Comparison of ENCODE assay signal across 28 cellular contexts in the genomic region with DNA sequence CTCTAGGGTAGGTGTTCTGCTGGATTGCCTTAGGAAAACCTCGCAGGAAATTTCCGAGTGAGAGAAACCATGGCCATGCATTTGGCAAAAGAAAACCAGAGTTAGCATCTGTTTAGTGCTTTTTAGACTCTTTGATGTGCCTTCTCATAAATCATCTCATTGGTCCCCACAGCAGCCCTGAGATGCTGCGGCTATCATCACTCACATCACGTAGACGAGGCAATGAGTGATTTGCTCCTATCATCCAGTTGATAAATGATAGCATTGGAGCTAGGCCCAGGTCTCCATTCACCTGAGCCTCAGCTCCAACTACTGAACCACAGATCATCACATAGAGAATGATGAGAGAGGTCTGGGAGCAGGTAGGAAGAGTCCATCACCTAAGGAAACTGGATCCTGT.
A peak's percentile ranks its signal among the peaks of the same experiment; 100 is the strongest.
DNase-seq lines count a peak whose midpoint lies in the region; FAIRE-seq and TF ChIP-seq lines count a peak whose summit lies in the region.
"Had no signal": no experiment of that assay in that cellular context is flagged by ENCODE, and none has a peak within 500 bp of the region (broad histone marks: within the 10 kb centered on the region; RNA-seq: fewer than 3 reads in every experiment).

No MANE protein-coding gene starts in this region.

- H3K9me3 Mint-ChIP-seq in brain: peaks cover 0 to 3% (median 2%) of the 10 kb centered on the region in 5 experiments
- H3K9me3 Mint-ChIP-seq: CD4-positive, alpha-beta T cell; CD8-positive, alpha-beta T cell had no signal

- H3K4me1 Mint-ChIP-seq in brain: peaks cover 29% of the 10 kb centered on the region
- H3K4me1 Mint-ChIP-seq: B cell had no signal

- no peak for FAIRE-seq in D721Med (lab: Jason Lieb, UNC)
- FAIRE-seq: A549, GM12878, GM12892, GM18507 had no signal

- H3K4me3 Mint-ChIP-seq in brain: no peak overlapping the region
- H3K4me3 Mint-ChIP-seq: B cell; CD4-positive, alpha-beta T cell; CD8-positive, alpha-beta T cell had no signal

- DNase-seq in dorsolateral prefrontal cortex (no peak), superior temporal gyrus (ENCODE audit: extremely low spot score) (peak; percentile 26), medulla oblongata (ENCODE audit: extremely low spot score) (no peak), NCI-H2029 (lab: John Stamatoyannopoulos, UW) (no peak), D721Med (ENCODE audit: insufficient read length, low spot score) (no peak), T1000 (lab: John Stamatoyannopoulos, UW) (no peak)
- DNase-seq: AML-193; Caco-2; Calu3; CD4-positive, alpha-beta T cell; CD8-positive, alpha-beta T cell; DMS 273 treated with DMSO at 0.1 percent for 48 hours; DMS153; DMS53; DMS79; DND-41; EL; GDM1 had no signal

- intact Hi-C loops in dorsolateral prefrontal cortex (cut with DNase I): no loop called here

- H3K36me3 Mint-ChIP-seq in brain: no peaks in the 10 kb centered on the region
- H3K36me3 Mint-ChIP-seq: CD8-positive, alpha-beta T cell had no signal

- no peaks in the 10 kb centered on the region for H3K27me3 ChIP-seq in dorsolateral prefrontal cortex
- H3K27me3 ChIP-seq: BLaER1 treated with 17β-estradiol and CSF1 and Interleukin-3, amounts not matched to agents 10 nM and 100 nM had no signal

- no peak overlapping the region for H3K4me3 ChIP-seq in dorsolateral prefrontal cortex
- H3K4me3 ChIP-seq: A549; BLaER1 treated with 17β-estradiol and CSF1 and Interleukin-3, amounts not matched to agents 10 nM and 100 nM; GM12878 had no signal

- H3K27ac ChIP-seq in angular gyrus (ENCODE audit: low read depth, low read length): peak overlapping the region; percentile 75
- H3K27ac ChIP-seq in dorsolateral prefrontal cortex: peak overlapping the region in 56 of 59 donors; percentile 24 to 91 (median 74)
- H3K27ac ChIP-seq: 22Rv1; A549; BLaER1 treated with 17β-estradiol and CSF1 and Interleukin-3, amounts not matched to agents 10 nM and 100 nM; C4-2B had no signal

- TF ChIP-seq CTCF in brain (conservative IDR thresholded peaks at IDR 0.05) (no peak), dorsolateral prefrontal cortex (IDR thresholded peaks at IDR 0.05 in 54 of 56, conservative IDR thresholded peaks at IDR 0.05 in 2 of 56; ENCODE audit: low read depth in 1 of 56, partially characterized antibody in 56 of 56) (no peak), D721Med (IDR thresholded peaks at IDR 0.05; ENCODE audit: insufficient read depth, missing control alignments) (no peak)

- no peaks in the 10 kb centered on the region for H3K27me3 Mint-ChIP-seq in brain
- H3K27me3 Mint-ChIP-seq: CD4-positive, alpha-beta T cell had no signal

- peak overlapping the region in 3 of 5 experiments; percentile 58 to 94 (median 64) for H3K27ac Mint-ChIP-seq in brain
- H3K27ac Mint-ChIP-seq: B cell; CD4-positive, alpha-beta T cell; CD8-positive, alpha-beta T cell had no signal
